ENCODE assay signal across 25 cellular contexts in genomic region chr4:27350161-27350560, GRCh38.
DNase-seq lines count a peak whose midpoint lies in the region; ATAC-seq, FAIRE-seq and TF ChIP-seq lines count a peak whose summit lies in the region.
"Had no signal": no experiment of that assay in that cellular context is flagged by ENCODE, and none has a peak within 500 bp of the region (broad histone marks: within the 10 kb centered on the region; RNA-seq: fewer than 3 reads in every experiment).

No MANE protein-coding gene starts in this region.

- H3K4me3 ChIP-seq in RWPE2 (ENCODE audit: severe bottlenecking) (no peak overlapping the region), epithelial cell of esophagus (ENCODE audit: low read length) (no peak overlapping the region)
- H3K4me3 ChIP-seq: esophagus muscularis mucosa, left lung, tibial nerve had no signal

- H3K4me1 ChIP-seq in RWPE2 (ENCODE audit: insufficient read depth, poor library complexity, severe bottlenecking), result peaks cover 13% of the 10 kb centered on the region
- H3K4me1 ChIP-seq: esophagus muscularis mucosa, left lung, tibial nerve had no signal

- H3K27ac ChIP-seq in RWPE2 (ENCODE audit: poor library complexity, severe bottlenecking), result peak overlapping the region; percentile 39
- H3K27ac ChIP-seq: esophagus muscularis mucosa, HL-60, left lung, tibial nerve had no signal

- no peak for FAIRE-seq in urothelium cell line (lab: Jason Lieb, UNC)

- peaks cover 10% of the 10 kb centered on the region; the same call in 1 of the 2 replicates for H3K9me3 Mint-ChIP-seq in HFFc6
- H3K9me3 Mint-ChIP-seq: activated naive CD4-positive, alpha-beta T cell treated with anti-CD3 and anti-CD28 coated beads for 36 hours; nephron; stimulated activated naive B cell treated with anti-CD40 and anti-IgM and Interleukin-4, amounts not matched to agents 10 μg/mL and 1 μg/mL and 100 μg/mL, for 72 hours had no signal

- H3K4me3 Mint-ChIP-seq in HFFc6, result no peak overlapping the region
- H3K4me3 Mint-ChIP-seq: activated CD8-positive, alpha-beta T cell treated with anti-CD3 and anti-CD28 coated beads, Interleukin-2, amount 10 ng/mL, durations not matched to agents 7 days and 5 days; activated naive CD4-positive, alpha-beta T cell treated with anti-CD3 and anti-CD28 coated beads for 36 hours; activated T-cell treated with anti-CD3 and anti-CD28 coated beads, Interleukin-2, amount 50 U/mL, for 4 hours; IgD-negative memory B cell; nephron; stimulated activated naive B cell treated with anti-CD40 and anti-IgM and Interleukin-4, amounts not matched to agents 10 μg/mL and 1 μg/mL and 100 μg/mL, for 72 hours had no signal

- H3K36me3 Mint-ChIP-seq in HFFc6 (ENCODE audit: low read depth), result no peaks in the 10 kb centered on the region
- H3K36me3 Mint-ChIP-seq: IgD-negative memory B cell; stimulated activated naive B cell treated with anti-CD40 and anti-IgM and Interleukin-4, amounts not matched to agents 10 μg/mL and 1 μg/mL and 100 μg/mL, for 72 hours had no signal

- H3K9me3 ChIP-seq in RWPE2 (ENCODE audit: severe bottlenecking), result no peaks in the 10 kb centered on the region

- peak; percentile 97 for ATAC-seq in RWPE2 (ENCODE audit: low read depth)
- ATAC-seq in left lobe of liver, result no peak
- no peak for ATAC-seq in HG03039 (IDR thresholded peaks at IDR 0.05; ENCODE audit: unreplicated experiment)
- ATAC-seq: activated CD8-positive, alpha-beta T cell treated with anti-CD3 and anti-CD28 coated beads, Interleukin-2, amount 10 ng/mL, durations not matched to agents 7 days and 5 days; activated T-cell treated with anti-CD3 and anti-CD28 coated beads, Interleukin-2, amount 50 U/mL, for 4 hours; left lung; stimulated activated naive B cell treated with anti-CD40 and anti-IgM and Interleukin-4, amounts not matched to agents 10 μg/mL and 1 μg/mL and 100 μg/mL, for 72 hours had no signal

- DNase-seq in HFFc6 (peak; percentile 4), RWPE2 (ENCODE audit: low spot score) (no peak), epithelial cell of esophagus (ENCODE audit: low read depth) (peak; percentile 81), urothelium cell line (ENCODE audit: low spot score) (peak; percentile 7), KG1 (lab: John Stamatoyannopoulos, UW) (no peak), left lobe of liver (ENCODE audit: low spot score) (no peak)
- DNase-seq: activated CD8-positive, alpha-beta T cell treated with anti-CD3 and anti-CD28 coated beads, Interleukin-2, amount 10 ng/mL, durations not matched to agents 7 days and 5 days; activated naive CD4-positive, alpha-beta T cell treated with anti-CD3 and anti-CD28 coated beads for 36 hours; activated T-cell treated with anti-CD3 and anti-CD28 coated beads, Interleukin-2, amount 50 U/mL, for 4 hours; amygdala; cerebellar nuclear complex; glutamatergic neuron; left lung; midbrain; NCI-H1694 treated with DMSO at 0.1 percent for 48 hours; NCI-H774; posterior cingulate gyrus; stimulated activated CD4-positive, alpha-beta T cell treated with anti-CD3 and anti-CD28 coated beads, Interleukin-1b, Interleukin-23, amount 100 ng/mL, for 48 hours; stimulated activated naive B cell treated with anti-CD40 and anti-IgM and Interleukin-4, amounts not matched to agents 10 μg/mL and 1 μg/mL and 100 μg/mL, for 72 hours had no signal

- H3K27me3 ChIP-seq in RWPE2 (ENCODE audit: insufficient read depth, poor library complexity, severe bottlenecking), result no peaks in the 10 kb centered on the region
- H3K27me3 ChIP-seq: esophagus muscularis mucosa, left lung, tibial nerve had no signal

- peaks cover 6% of the 10 kb centered on the region; the same call in 1 of the 2 replicates for H3K4me1 Mint-ChIP-seq in HFFc6 (ENCODE audit: low read depth)
- H3K4me1 Mint-ChIP-seq: IgD-negative memory B cell; nephron; stimulated activated naive B cell treated with anti-CD40 and anti-IgM and Interleukin-4, amounts not matched to agents 10 μg/mL and 1 μg/mL and 100 μg/mL, for 72 hours had no signal

- TF ChIP-seq CTCF in HFFc6 (IDR thresholded peaks at IDR 0.05) (no peak), RWPE2 (IDR thresholded peaks at IDR 0.05; ENCODE audit: poor library complexity, severe bottlenecking) (no peak), epithelial cell of esophagus (IDR thresholded peaks at IDR 0.05; ENCODE audit: insufficient read depth, low read depth, low read length, missing control alignments) (no peak)

- H3K27ac Mint-ChIP-seq in HFFc6, result no peak overlapping the region
- H3K27ac Mint-ChIP-seq: activated CD8-positive, alpha-beta T cell treated with anti-CD3 and anti-CD28 coated beads, Interleukin-2, amount 10 ng/mL, durations not matched to agents 7 days and 5 days; activated naive CD4-positive, alpha-beta T cell treated with anti-CD3 and anti-CD28 coated beads for 36 hours; IgD-negative memory B cell; nephron; stimulated activated naive B cell treated with anti-CD40 and anti-IgM and Interleukin-4, amounts not matched to agents 10 μg/mL and 1 μg/mL and 100 μg/mL, for 72 hours had no signal

- no peaks in the 10 kb centered on the region for H3K36me3 ChIP-seq in RWPE2 (ENCODE audit: low read depth)
- H3K36me3 ChIP-seq: esophagus muscularis mucosa, left lung, tibial nerve had no signal

- peaks cover 2% of the 10 kb centered on the region; the same call in 1 of the 2 replicates for H3K27me3 Mint-ChIP-seq in HFFc6 (ENCODE audit: insufficient read depth)
- H3K27me3 Mint-ChIP-seq: IgD-negative memory B cell; stimulated activated naive B cell treated with anti-CD40 and anti-IgM and Interleukin-4, amounts not matched to agents 10 μg/mL and 1 μg/mL and 100 μg/mL, for 72 hours had no signal

Comparison
In these comparisons a context has a peak if more than half of its experiments do, and no peak if none do; other contexts are left out.
1. DNase-seq: peak in HFFc6 (single experiment), epithelial cell of esophagus (single experiment) and urothelium cell line (single experiment); none in RWPE2 (single experiment), KG1 (single experiment) and left lobe of liver (single experiment).